In the genomic region with DNA sequence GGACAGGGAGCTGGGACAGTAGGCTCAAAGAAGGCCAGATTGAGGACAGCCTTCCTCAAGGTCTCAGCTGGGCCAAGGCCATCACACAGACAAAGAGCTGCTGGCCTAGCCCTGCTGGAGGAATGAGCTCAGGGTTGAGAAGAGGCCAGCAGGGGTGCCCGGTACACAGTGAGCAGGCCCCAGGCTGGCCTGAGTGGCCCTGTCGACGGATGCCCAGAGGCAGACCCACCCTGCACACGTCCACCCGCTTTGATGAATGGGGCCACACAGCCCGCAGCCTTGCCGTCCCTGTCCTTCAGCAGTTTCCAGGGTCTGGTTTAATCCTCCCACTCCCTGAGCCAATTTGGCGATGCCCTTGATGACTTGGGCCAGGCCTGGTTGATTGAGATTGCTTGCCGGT, we compare ENCODE assay signal across 17 cellular contexts.
DNase-seq lines count a peak whose midpoint lies in the region; ATAC-seq and TF ChIP-seq lines count a peak whose summit lies in the region.
"Had no signal": no experiment of that assay in that cellular context is flagged by ENCODE, and none has a peak within 500 bp of the region (broad histone marks: within the 10 kb centered on the region; RNA-seq: fewer than 3 reads in every experiment).

No MANE protein-coding gene starts in this region.

- H3K4me2 ChIP-seq in Karpas-422 (ENCODE audit: low read depth, low read length, poor library complexity, severe bottlenecking): no peak overlapping the region
- H3K4me2 ChIP-seq: KMS-11 had no signal

- H3K79me2 ChIP-seq in Karpas-422 (ENCODE audit: low read length): no peaks in the 10 kb centered on the region

- H3K27me3 ChIP-seq in duodenal mucosa (ENCODE audit: control insufficient read depth in 1 of 2, insufficient read depth in 2 of 2, low read length in 2 of 2) (no peaks in the 10 kb centered on the region), right cardiac atrium (ENCODE audit: control insufficient read depth, insufficient read depth) (no peaks in the 10 kb centered on the region), uterus (no peaks in the 10 kb centered on the region), Karpas-422 (ENCODE audit: low read length) (no peaks in the 10 kb centered on the region)

- peaks cover 2 to 3% of the 10 kb centered on the region in 2 donors for H3K4me1 ChIP-seq in duodenal mucosa (ENCODE audit: control insufficient read depth in 1 of 2, insufficient read depth in 2 of 2, low read length in 2 of 2)
- H3K4me1 ChIP-seq in right cardiac atrium (ENCODE audit: control insufficient read depth, insufficient read depth, low read length): peaks cover 26% of the 10 kb centered on the region
- H3K4me1 ChIP-seq in uterus: peaks cover 2% of the 10 kb centered on the region in 2 donors
- peaks cover 6% of the 10 kb centered on the region for H3K4me1 ChIP-seq in Karpas-422 (ENCODE audit: low read length)

- H3K27ac ChIP-seq in duodenal mucosa (ENCODE audit: low read depth, low read length): peak overlapping the region; percentile 22
- H3K27ac ChIP-seq in right cardiac atrium (ENCODE audit: low read length): peak overlapping the region; percentile 92
- peak overlapping the region; percentile 29 to 57 for H3K27ac ChIP-seq in uterus
- H3K27ac ChIP-seq in Karpas-422 (ENCODE audit: low read length): no peak overlapping the region
- H3K27ac ChIP-seq: KMS-11, VCaP had no signal

- intact Hi-C loops in right cardiac atrium (cut with DNase I) (loop anchor here in 3 of 4 donors (5.0 to 10.0 kb wide), 4 partner anchors 94 to 267 kb away; no protein-coding TSS in a partner anchor), uterus (cut with DNase I; ENCODE audit: low total_unique reads) (loop anchor here (10.0 kb wide), 1 partner anchor 56 kb away; no protein-coding TSS in a partner anchor)

- H2AFZ ChIP-seq in Karpas-422 (ENCODE audit: low read length): no peak overlapping the region

- H4K20me1 ChIP-seq in Karpas-422 (ENCODE audit: insufficient read depth, low read depth, low read length): no peaks in the 10 kb centered on the region; the same call in 1 of the 2 replicates

- 35% methylated on average over 9 of the region's 9 CpGs for WGBS in right cardiac atrium

- no peak for TF ChIP-seq CTCF in uterus (IDR thresholded peaks at IDR 0.05)

- ATAC-seq in right cardiac atrium: peak; percentile 65
- ATAC-seq: activated CD8-positive, alpha-beta memory T cell treated with anti-CD3 and anti-CD28 coated beads, Interleukin-2, amount 10 ng/mL, durations not matched to agents 7 days and 5 days; Panc1 had no signal

- H3K9ac ChIP-seq in duodenal mucosa (ENCODE audit: low read depth in 1 of 2, low read length in 2 of 2) (no peak overlapping the region), Karpas-422 (ENCODE audit: low read length) (no peak overlapping the region)
- H3K9ac ChIP-seq: KMS-11 had no signal

- no peaks in the 10 kb centered on the region for H3K9me3 ChIP-seq in duodenal mucosa (ENCODE audit: control insufficient read depth in 1 of 2, low read length in 2 of 2)
- no peaks in the 10 kb centered on the region for H3K9me3 ChIP-seq in right cardiac atrium (ENCODE audit: control insufficient read depth, low read length)
- no peaks in the 10 kb centered on the region for H3K9me3 ChIP-seq in uterus
- H3K9me3 ChIP-seq in Karpas-422 (ENCODE audit: low read length): no peaks in the 10 kb centered on the region

- no peak for TF ChIP-seq POLR2A in uterus (IDR thresholded peaks at IDR 0.05)

- no peaks in the 10 kb centered on the region for H3K36me3 ChIP-seq in duodenal mucosa (ENCODE audit: control insufficient read depth in 1 of 2, insufficient read depth in 2 of 2, low read length in 2 of 2)
- H3K36me3 ChIP-seq in uterus: no peaks in the 10 kb centered on the region
- no peaks in the 10 kb centered on the region for H3K36me3 ChIP-seq in Karpas-422 (ENCODE audit: insufficient read depth, low read length)

- H3K9me2 ChIP-seq in Karpas-422 (replicated peaks; ENCODE audit: insufficient read depth, low read length): no peaks in the 10 kb centered on the region

- H3K4me3 ChIP-seq in duodenal mucosa (ENCODE audit: low read depth in 1 of 2, low read length in 2 of 2) (no peak overlapping the region), right cardiac atrium (ENCODE audit: low read length) (no peak overlapping the region), uterus (no peak overlapping the region), Karpas-422 (ENCODE audit: low read length) (no peak overlapping the region)

- peak in 1 of 3 donors; percentile 62 for DNase-seq in right cardiac atrium
- DNase-seq in putamen (ENCODE audit: low spot score): peak; percentile 37
- no peak for DNase-seq in uterus
- no peak for DNase-seq in DMS79 treated with DMSO at 0.1 percent for 48 hours (lab: John Stamatoyannopoulos, UW)
- DNase-seq in Karpas-422: no peak
- DNase-seq in NCI-H2227 treated with DMSO at 0.1 percent for 48 hours (lab: John Stamatoyannopoulos, UW): no peak
- DNase-seq: activated CD8-positive, alpha-beta memory T cell treated with anti-CD3 and anti-CD28 coated beads, Interleukin-2, amount 10 ng/mL, durations not matched to agents 7 days and 5 days; HFFc6; kidney glomerular epithelial cell; NCI-H1436; NCI-H69; stimulated activated naive CD4-positive, alpha-beta T cell; SW 1271 had no signal
